32 cellular contexts compared by ENCODE assay signal in genomic region chr7:36955730-36956129, GRCh38.
"Had no signal": no experiment of that assay in that cellular context is flagged by ENCODE, and none has a peak within 500 bp of the region (broad histone marks: within the 10 kb centered on the region; RNA-seq: fewer than 3 reads in every experiment).

No MANE protein-coding gene starts in this region.

- FAIRE-seq: kidney had no signal

- H2AFZ ChIP-seq: hepatocyte had no signal

- H3K27me3 ChIP-seq: dorsolateral prefrontal cortex, gastrocnemius medialis, heart left ventricle, hepatocyte, ovary, sigmoid colon, stomach, testis, tibial artery had no signal

- H3K79me2 ChIP-seq: hepatocyte had no signal

- H3K9me3 Mint-ChIP-seq: endodermal cell; nephron; stimulated activated effector memory CD8-positive, alpha-beta T cell treated with anti-CD3 and anti-CD28 coated beads, Interleukin-12 subunit alpha, Interleukin-12 subunit beta, amount 100 ng/mL, for 72 hours had no signal

- H3K27me3 Mint-ChIP-seq: naive B cell, type B pancreatic cell had no signal

- H3K4me3 ChIP-seq: dorsolateral prefrontal cortex, gastrocnemius medialis, heart left ventricle, hepatocyte, lung, mucosa of descending colon, ovary, psoas muscle, sigmoid colon, stomach, testis, tibial artery had no signal

- H3K36me3 ChIP-seq: gastrocnemius medialis, heart left ventricle, ovary, sigmoid colon, stomach, tibial artery had no signal

- ATAC-seq: esophagus mucosa; gastrocnemius medialis; heart left ventricle; left lobe of liver; mucosa of descending colon; psoas muscle; right cardiac atrium; stimulated activated effector memory CD8-positive, alpha-beta T cell treated with anti-CD3 and anti-CD28 coated beads, Interleukin-12 subunit alpha, Interleukin-12 subunit beta, amount 100 ng/mL, for 72 hours had no signal

- DNase-seq: cortex of kidney; dorsolateral prefrontal cortex; effector CD4-positive, alpha-beta T cell; endodermal cell; foreskin fibroblast; gastrocnemius medialis; heart left ventricle; kidney; mesenchymal stem cell; mucosa of descending colon; naive B cell; occipital lobe; ovary; posterior cingulate gyrus; psoas muscle; right cardiac atrium; sigmoid colon; stimulated activated CD4-positive, alpha-beta T cell treated with anti-CD3 and anti-CD28 coated beads, Interleukin-2, amount 100 ng/mL, for 24 hours; stimulated activated CD4-positive, alpha-beta T cell treated with anti-CD3 and anti-CD28 coated beads, Interleukin-4, amount 100 ng/mL, for 24 hours; stimulated activated naive CD4-positive, alpha-beta T cell treated with Interleukin-2 at 50 U/mL for 16 hours; stomach; testis; tibial artery had no signal

- H3K27ac Mint-ChIP-seq: endodermal cell; mesothelial cell of epicardium; nephron; stimulated activated effector memory CD8-positive, alpha-beta T cell treated with anti-CD3 and anti-CD28 coated beads, Interleukin-12 subunit alpha, Interleukin-12 subunit beta, amount 100 ng/mL, for 72 hours; type B pancreatic cell had no signal

- H3K9me3 ChIP-seq: gastrocnemius medialis, heart left ventricle, mucosa of descending colon, ovary, psoas muscle, sigmoid colon, stomach, testis, tibial artery had no signal

- H3K36me3 Mint-ChIP-seq: mesothelial cell of epicardium; stimulated activated effector memory CD8-positive, alpha-beta T cell treated with anti-CD3 and anti-CD28 coated beads, Interleukin-12 subunit alpha, Interleukin-12 subunit beta, amount 100 ng/mL, for 72 hours had no signal

- H3K27ac ChIP-seq: dorsolateral prefrontal cortex, epithelial cell of prostate, gastrocnemius medialis, heart left ventricle, hepatocyte, ovary, psoas muscle, sigmoid colon, stomach, tibial artery had no signal

- H3K4me1 ChIP-seq: psoas muscle, sigmoid colon, stomach, testis, tibial artery had no signal

- H3K4me3 Mint-ChIP-seq: endodermal cell; mesothelial cell of epicardium; naive B cell; nephron; stimulated activated effector memory CD8-positive, alpha-beta T cell treated with anti-CD3 and anti-CD28 coated beads, Interleukin-12 subunit alpha, Interleukin-12 subunit beta, amount 100 ng/mL, for 72 hours; type B pancreatic cell had no signal

- H3K4me2 ChIP-seq: hepatocyte had no signal
